ENCODE assay signal across 18 cellular contexts in genomic region chr15:42723068-42723467, GRCh38. TPM values are rescaled to one million over a fixed set of nuclear protein-coding genes. Genes with fewer than 3 reads are reported as not detected.
A peak's percentile ranks its signal among the peaks of the same experiment; 100 is the strongest.
DNase-seq lines count a peak whose midpoint lies in the region; ATAC-seq, FAIRE-seq and TF ChIP-seq lines count a peak whose summit lies in the region.
"Had no signal": no experiment of that assay in that cellular context is flagged by ENCODE, and none has a peak within 500 bp of the region (broad histone marks: within the 10 kb centered on the region; RNA-seq: fewer than 3 reads in every experiment).

No MANE protein-coding gene starts in this region.

- intact Hi-C loops in K562 (cut with micrococcal nuclease), result no loop called here
- intact Hi-C loops in dorsolateral prefrontal cortex (cut with DNase I), result no loop called here
- intact Hi-C loops in stomach (cut with DNase I; ENCODE audit: low total_unique reads), result no loop called here

- H4K20me1 ChIP-seq in K562 (replicated peaks; ENCODE audit: control insufficient read depth, insufficient read depth, low read length), result no peaks in the 10 kb centered on the region

- peaks cover 61% of the 10 kb centered on the region for H3K36me3 ChIP-seq in CD4-positive, CD25-positive, alpha-beta regulatory T cell (ENCODE audit: control insufficient read depth, insufficient read depth, low read length)
- H3K36me3 ChIP-seq in K562 (ENCODE audit: control insufficient read depth, insufficient read depth, low read length) (peaks cover 70% of the 10 kb centered on the region), stomach (peaks cover 68 to 99% (median 97%) of the 10 kb centered on the region in 4 donors)

- TF ChIP-seq POLR2A in K562 (conservative IDR thresholded peaks at IDR 0.05) (no peak), stomach (IDR thresholded peaks at IDR 0.05) (no peak)

- H3K9me3 Mint-ChIP-seq in CD4-positive, CD25-positive, alpha-beta regulatory T cell, result no peaks in the 10 kb centered on the region
- H3K9me3 Mint-ChIP-seq: activated naive CD8-positive, alpha-beta T cell treated with anti-CD3 and anti-CD28 coated beads, Interleukin-2, amount 50 U/mL, for 24 hours; dendritic cell treated with granulocyte-macrophage colony-stimulating factor and Interleukin-4, amounts not matched to agents 40 ng/mL and 50 ng/mL, for 4 days had no signal

- WGBS in K562 (ENCODE audit: insufficient coverage, low coverage, missing lambda C conversion rate), result 86% methylated on average over 4 of the region's 4 CpGs
- 78 to 85% (median 84%) methylated on average over 4 of the region's 4 CpGs for WGBS in stomach, 5 donors

- H3K9me1 ChIP-seq in K562 (ENCODE audit: control insufficient read depth, insufficient read depth, low read length), result peaks cover 5% of the 10 kb centered on the region

- no peak overlapping the region for H3K4me2 ChIP-seq in K562 (ENCODE audit: insufficient read depth, low read length)

- TF ChIP-seq CTCF in K562 (IDR thresholded peaks at IDR 0.05 in 2 of 3, conservative IDR thresholded peaks at IDR 0.05 in 1 of 3; ENCODE audit: insufficient read depth in 2 of 3, low read depth in 1 of 3, low read length in 3 of 3) (peak in 2 of 3 experiments; percentile 27 to 37; a peak in 2 of 6 replicates), dorsolateral prefrontal cortex (IDR thresholded peaks at IDR 0.05 in 54 of 56, conservative IDR thresholded peaks at IDR 0.05 in 2 of 56; ENCODE audit: low read depth in 1 of 56, partially characterized antibody in 56 of 56) (peak in 17 of 56 donors; percentile 9 to 44 (median 19)), stomach (IDR thresholded peaks at IDR 0.05) (no peak)

- H3K27ac ChIP-seq in CD4-positive, CD25-positive, alpha-beta regulatory T cell (ENCODE audit: insufficient read depth, low read length, poor library complexity, severe bottlenecking), result no peak overlapping the region
- H3K27ac ChIP-seq in K562 (ENCODE audit: extremely low read depth, low read depth, low read length), result no peak overlapping the region
- H3K27ac ChIP-seq in dorsolateral prefrontal cortex, result no peak overlapping the region
- no peak overlapping the region for H3K27ac ChIP-seq in stomach
- H3K27ac ChIP-seq: SK-N-MC had no signal

- in situ Hi-C loops in K562 (cut with MboI), result no loop called here

- no TSS peak for BruUV-seq in K562 (replicated peaks; lab: Mats Ljungman, UMichigan)

- H3K79me2 ChIP-seq in K562 (ENCODE audit: control insufficient read depth, insufficient read depth, low read length), result no peaks in the 10 kb centered on the region

- CTCF ChIA-PET in K562 (lab: Yijun Ruan, JAX; ENCODE audit: low intra/inter-chr PET ratio), result no interaction called here

- H3K4me1 Mint-ChIP-seq in CD4-positive, CD25-positive, alpha-beta regulatory T cell, result peaks cover 0 to 4% (median 0%) of the 10 kb centered on the region in 4 donors
- H3K4me1 Mint-ChIP-seq: activated naive CD8-positive, alpha-beta T cell treated with anti-CD3 and anti-CD28 coated beads, Interleukin-2, amount 50 U/mL, for 24 hours had no signal

- H3K9me3 ChIP-seq in CD4-positive, CD25-positive, alpha-beta regulatory T cell (ENCODE audit: control insufficient read depth in 2 of 2, low read length in 2 of 2), result no peaks in the 10 kb centered on the region
- H3K9me3 ChIP-seq in K562 (replicated peaks; ENCODE audit: control insufficient read depth, insufficient read depth, low read depth, low read length), result no peaks in the 10 kb centered on the region
- no peaks in the 10 kb centered on the region for H3K9me3 ChIP-seq in stomach

- H3K27me3 Mint-ChIP-seq in CD4-positive, CD25-positive, alpha-beta regulatory T cell, result no peaks in the 10 kb centered on the region
- H3K27me3 Mint-ChIP-seq: activated naive CD8-positive, alpha-beta T cell treated with anti-CD3 and anti-CD28 coated beads, Interleukin-2, amount 50 U/mL, for 24 hours; dendritic cell treated with granulocyte-macrophage colony-stimulating factor and Interleukin-4, amounts not matched to agents 40 ng/mL and 50 ng/mL, for 4 days had no signal

- H3K36me3 Mint-ChIP-seq in CD4-positive, CD25-positive, alpha-beta regulatory T cell, result peaks cover 40% of the 10 kb centered on the region

- no peaks in the 10 kb centered on the region for H3K4me1 ChIP-seq in CD4-positive, CD25-positive, alpha-beta regulatory T cell (ENCODE audit: control insufficient read depth, insufficient read depth, low read length, poor library complexity, severe bottlenecking)
- H3K4me1 ChIP-seq in K562 (replicated peaks in 1 of 2; ENCODE audit: control insufficient read depth in 2 of 2, insufficient read depth in 2 of 2, low read length in 2 of 2) (0 out of 5 replicates have a peak, but pooled peaks cover 0 to 3% of the 10 kb centered on the region in 2 experiments), stomach (peaks cover 0 to 5% (median 0%) of the 10 kb centered on the region in 4 donors)

- ATAC-seq in CD4-positive, CD25-positive, alpha-beta regulatory T cell (ENCODE audit: low read depth in 2 of 2), result no peak
- peak; percentile 62 for ATAC-seq in K562
- ATAC-seq: activated naive CD8-positive, alpha-beta T cell treated with anti-CD3 and anti-CD28 coated beads, Interleukin-2, amount 50 U/mL, for 24 hours; right cardiac atrium had no signal

- TF ChIP-seq EP300 in K562 (IDR thresholded peaks at IDR 0.05; ENCODE audit: low read length) (no peak), stomach (IDR thresholded peaks at IDR 0.05) (no peak)

- POLR2A ChIA-PET in K562 (lab: Yijun Ruan, JAX), result interaction anchor here (0.8 to 1.5 kb wide), 6 partner anchors 9 to 213 kb away, joined by 3 to 5 read pairs (median 3); no protein-coding TSS in a partner anchor

- no peaks in the 10 kb centered on the region for H3K27me3 ChIP-seq in CD4-positive, CD25-positive, alpha-beta regulatory T cell (ENCODE audit: control insufficient read depth, insufficient read depth, low read length)
- H3K27me3 ChIP-seq in K562 (ENCODE audit: control insufficient read depth in 2 of 2, insufficient read depth in 2 of 2, low read length in 2 of 2) (no peaks in the 10 kb centered on the region), dorsolateral prefrontal cortex (no peaks in the 10 kb centered on the region), stomach (no peaks in the 10 kb centered on the region)

- H3K27ac Mint-ChIP-seq in CD4-positive, CD25-positive, alpha-beta regulatory T cell, result peak overlapping the region; percentile 29 to 49 (median 42)
- H3K27ac Mint-ChIP-seq: activated naive CD8-positive, alpha-beta T cell treated with anti-CD3 and anti-CD28 coated beads, Interleukin-2, amount 50 U/mL, for 24 hours; dendritic cell treated with granulocyte-macrophage colony-stimulating factor and Interleukin-4, amounts not matched to agents 40 ng/mL and 50 ng/mL, for 4 days had no signal

- H3K4me3 Mint-ChIP-seq in CD4-positive, CD25-positive, alpha-beta regulatory T cell, result no peak overlapping the region
- H3K4me3 Mint-ChIP-seq: activated naive CD8-positive, alpha-beta T cell treated with anti-CD3 and anti-CD28 coated beads, Interleukin-2, amount 50 U/mL, for 24 hours; dendritic cell treated with granulocyte-macrophage colony-stimulating factor and Interleukin-4, amounts not matched to agents 40 ng/mL and 50 ng/mL, for 4 days had no signal

- FAIRE-seq in K562 (lab: Jason Lieb, UNC), result peak; percentile 26
- FAIRE-seq: urothelium cell line had no signal

- DNase-seq in CD4-positive, CD25-positive, alpha-beta regulatory T cell, result no peak
- DNase-seq in HT-29 (ENCODE audit: low spot score), result peak; percentile 19
- no peak for DNase-seq in K562 (ENCODE audit: extremely low read depth in 1 of 4, low spot score in 3 of 4)
- peak; percentile 17 to 38 for DNase-seq in lung microvascular endothelial cell (ENCODE audit: low read depth in 2 of 2)
- no peak for DNase-seq in dorsolateral prefrontal cortex
- no peak for DNase-seq in stomach
- DNase-seq in NCI-H1105 treated with DMSO at 0.1 percent for 48 hours (lab: John Stamatoyannopoulos, UW), result no peak
- DNase-seq in cortex of kidney (lab: John Stamatoyannopoulos, UW), result no peak
- DNase-seq: activated naive CD8-positive, alpha-beta T cell treated with anti-CD3 and anti-CD28 coated beads, Interleukin-2, amount 50 U/mL, for 24 hours; EL; foreskin melanocyte; NCI-H2081; NCI-H774; right cardiac atrium; stimulated activated CD4-positive, alpha-beta T cell treated with anti-CD3 and anti-CD28 coated beads, Interleukin-4, amount 100 ng/mL, for 1 hour had no signal

- no peak overlapping the region for H2AFZ ChIP-seq in K562 (ENCODE audit: low read depth, low read length)

- no peak overlapping the region for H3K9ac ChIP-seq in K562 (ENCODE audit: insufficient read depth in 1 of 2, low read depth in 2 of 2, low read length in 2 of 2)

- peak in 1 of 2 experiments; percentile 35; a peak in 2 of 4 replicates for TF ChIP-seq RAD21 in K562 (CRISPR knock-in tag; conservative IDR thresholded peaks at IDR 0.05 in 1 of 2, IDR thresholded peaks at IDR 0.05 in 1 of 2)

- no peak overlapping the region for H3K4me3 ChIP-seq in CD4-positive, CD25-positive, alpha-beta regulatory T cell (ENCODE audit: low read depth, low read length)
- no peak overlapping the region for H3K4me3 ChIP-seq in K562
- H3K4me3 ChIP-seq in dorsolateral prefrontal cortex, result no peak overlapping the region
- no peak overlapping the region for H3K4me3 ChIP-seq in stomach
- H3K4me3 ChIP-seq: SK-N-MC had no signal

RNA-seq across cellular contexts. Expression of gene CDAN1, which starts 13.9 kb away (rescaled TPM):
- total RNA-seq in CD4-positive, CD25-positive, alpha-beta regulatory T cell, result 26.9 TPM
- polyA plus RNA-seq in CD4-positive, CD25-positive, alpha-beta regulatory T cell, result 1 to 10 TPM; 6.5 to 7.3 (median 6.8) TPM
- total RNA-seq in HT-29 (2014; rRNA removed; shearing (Covaris generic)), result 15.2 and 28.4 TPM in 2 replicates
- 42.0 and 69.0 TPM in 2 replicates for total RNA-seq in K562 (2011; cell fraction: chromatin; rRNA removed; ENCODE audit: low replicate concordance)
- total RNA-seq in K562 (2011; cell fraction: nucleolus; rRNA removed), result 42.7 and 48.0 TPM in 2 replicates
- total RNA-seq in K562 (2011; cell fraction: nucleoplasm; rRNA removed), result 37.2 and 43.0 TPM in 2 replicates
- total RNA-seq in K562 (2014; rRNA removed), result 28.3 and 31.8 TPM in 2 replicates
- 9.2 and 10.3 TPM in 2 replicates for total RNA-seq in K562 (2014; rRNA removed; fragmentation: Illumina TruSeq; extraction: Trizol)
- total RNA-seq in K562 (2015; rRNA removed; fragmentation: Illumina TruSeq; extraction: Trizol), result 17.8 TPM in 2 replicates
- total RNA-seq in K562 (2021), result 34.4 and 36.5 TPM in 2 replicates
- polyA plus RNA-seq in K562 (2011; rRNA removed), result 11.0 and 11.7 TPM in 2 replicates
- 10.8 and 12.5 TPM in 2 replicates for polyA plus RNA-seq in K562 (2011; cell fraction: cytosol; rRNA removed)
- 26.0 and 32.8 TPM in 2 replicates for polyA plus RNA-seq in K562 (2011; cell fraction: nucleus; rRNA removed)
- 20.1 and 25.3 TPM in 2 replicates for polyA plus RNA-seq in K562 (2012)
- 13.8 and 15.1 TPM in 2 replicates for polyA plus RNA-seq in K562 (2014; fragmentation: Illumina TruSeq; extraction: Trizol)
- polyA plus RNA-seq in K562 (2014; fragmentation: Nextera tagmentation; extraction: Ambion mirVana), result 1 to 10 TPM; 1.6 to 2.7 TPM
- polyA plus RNA-seq in K562 (2014; rRNA removed), result 16.5 and 20.5 TPM in 2 replicates
- 7.5 and 9.7 TPM in 2 replicates for polyA minus RNA-seq in K562 (2011; rRNA and poly(A)+ RNA removed)
- polyA minus RNA-seq in K562 (2011; cell fraction: cytosol; rRNA and poly(A)+ RNA removed), result 9.0 and 13.4 TPM in 2 replicates
- polyA minus RNA-seq in K562 (2011; cell fraction: nucleus; rRNA and poly(A)+ RNA removed), result 18.8 and 19.3 TPM in 2 replicates
- total RNA-seq in lung microvascular endothelial cell, result 7.8 and 8.9 TPM in 2 replicates
- total RNA-seq in dorsolateral prefrontal cortex, result 10 to 100 TPM in 119 of 120 experiments, 1 to 10 TPM in 1; 9.5 to 35.4 (median 18.6) TPM
- total RNA-seq in stomach, result 10 to 100 TPM in 4 of 5 donors, 1 to 10 TPM in 1; 5.8 to 27.2 (median 12.8) TPM
- polyA plus RNA-seq in stomach, result 1 to 10 TPM; 4.7 to 9.8 (median 5.9) TPM

Comparison
In these comparisons a context has a peak if more than half of its experiments do, and no peak if none do; other contexts are left out.
1. DNase-seq: peak in HT-29 (single experiment) and lung microvascular endothelial cell (2 of 2); none in CD4-positive, CD25-positive, alpha-beta regulatory T cell (0 of 3), K562 (0 of 4), dorsolateral prefrontal cortex (0 of 10), stomach (single experiment), NCI-H1105 treated with DMSO at 0.1 percent for 48 hours (single experiment) and cortex of kidney (single experiment).
2. CTCF ChIP-seq: peak in K562 (2 of 3); none in stomach (0 of 7).